13 cellular contexts compared by ENCODE assay signal in the genomic region with DNA sequence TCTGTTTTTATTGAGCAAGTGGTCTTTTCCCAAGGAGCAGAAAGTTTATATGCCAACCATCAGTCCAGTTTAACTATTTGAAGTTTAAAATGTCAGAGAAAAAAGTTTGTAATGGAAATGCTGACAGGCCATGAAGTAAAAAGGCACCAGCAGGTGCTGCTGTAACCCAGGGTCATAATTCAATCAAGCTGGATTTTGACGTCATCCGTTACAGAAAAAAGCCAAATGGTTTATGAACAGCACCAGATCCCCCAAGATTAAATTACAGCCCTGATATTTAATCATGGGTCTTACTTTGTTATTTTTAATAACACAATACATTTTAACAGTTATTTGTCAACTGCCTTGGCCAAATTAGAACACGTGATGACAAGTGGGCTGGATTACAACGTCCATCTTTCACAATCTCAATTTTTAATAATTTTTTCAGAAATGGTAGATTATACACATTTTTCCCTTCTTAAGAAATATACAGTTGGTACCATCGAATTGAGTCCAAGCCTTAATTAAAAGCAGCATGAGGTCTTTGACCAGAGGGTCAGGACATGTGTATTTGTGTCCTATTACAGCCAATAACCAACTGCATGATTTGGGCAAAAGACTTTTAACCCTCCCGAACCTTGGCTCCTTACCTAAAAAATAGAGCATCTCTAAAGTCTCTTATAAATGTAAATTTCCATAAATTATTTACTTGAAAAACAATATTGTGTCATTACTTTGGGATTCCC. TPM values are rescaled to one million over a fixed set of nuclear protein-coding genes. Genes with fewer than 3 reads are reported as not detected.
DNase-seq lines count a peak whose midpoint lies in the region; ATAC-seq and TF ChIP-seq lines count a peak whose summit lies in the region.
"Had no signal": no experiment of that assay in that cellular context is flagged by ENCODE, and none has a peak within 500 bp of the region (broad histone marks: within the 10 kb centered on the region; RNA-seq: fewer than 3 reads in every experiment).

No MANE protein-coding gene starts in this region.

- DNase-seq in DMS53 (lab: John Stamatoyannopoulos, UW) (peak; percentile 15), DMS53 treated with DMSO at 0.1 percent for 48 hours (lab: John Stamatoyannopoulos, UW; ENCODE audit: unreplicated experiment) (no peak), NCI-H748 (lab: John Stamatoyannopoulos, UW; ENCODE audit: unreplicated experiment) (peak; percentile 73), dermis blood vessel endothelial cell (peak; percentile 23), renal cortical epithelial cell (ENCODE audit: low read depth) (peak; percentile 2), AG08396 (ENCODE audit: low spot score) (no peak), OCI-LY7 (ENCODE audit: low spot score) (no peak)
- DNase-seq: amygdala; effector CD8-positive, alpha-beta T cell; NCI-H1436; retina; substantia nigra had no signal

- no peak; the same call in 1 of the 2 replicates for TF ChIP-seq CTCF in OCI-LY7 (conservative IDR thresholded peaks at IDR 0.05; ENCODE audit: low read length)

- no peak overlapping the region for H3K4me2 ChIP-seq in OCI-LY7 (ENCODE audit: low read length)

- H3K4me1 ChIP-seq in OCI-LY7 (ENCODE audit: insufficient read depth, low read length, poor library complexity, severe bottlenecking), result peaks cover 18% of the 10 kb centered on the region

- peaks cover 51% of the 10 kb centered on the region for H3K36me3 ChIP-seq in OCI-LY7 (ENCODE audit: insufficient read depth, low read length)

- H2AFZ ChIP-seq in OCI-LY7 (ENCODE audit: low read length), result no peak overlapping the region

- no peak overlapping the region for H3K27ac ChIP-seq in OCI-LY7 (ENCODE audit: low read depth, low read length, poor library complexity, severe bottlenecking)

- CTCF ChIA-PET in OCI-LY7 (lab: Charles Lee; ENCODE audit: unreplicated experiment), result no interaction called here

- no peaks in the 10 kb centered on the region for H4K20me1 ChIP-seq in OCI-LY7 (ENCODE audit: insufficient read depth, low read length)

- H3K79me2 ChIP-seq in OCI-LY7 (ENCODE audit: insufficient read depth, low read depth, low read length), result peaks cover 25% of the 10 kb centered on the region; the same call in 1 of the 2 replicates

- no TSS peak for BruUV-seq in OCI-LY7 (replicated peaks; lab: Mats Ljungman, UMichigan)

- ATAC-seq in GM19023 (IDR thresholded peaks at IDR 0.05; ENCODE audit: unreplicated experiment), result no peak

- intact Hi-C loops in OCI-LY7 (cut with micrococcal nuclease; ENCODE audit: unreplicated experiment), result loop anchor here (10.0 kb wide), 1 partner anchor 343 kb away; no protein-coding TSS in a partner anchor

- H3K4me3 ChIP-seq in OCI-LY7 (ENCODE audit: low read depth, low read length, poor library complexity, severe bottlenecking), result no peak overlapping the region

- H3K9me2 ChIP-seq in OCI-LY7 (ENCODE audit: insufficient read depth, low read length), result no peaks in the 10 kb centered on the region

- POLR2A ChIA-PET in OCI-LY7 (lab: Charles Lee), result no interaction called here

- no peaks in the 10 kb centered on the region for H3K9me3 ChIP-seq in OCI-LY7 (ENCODE audit: low read length)

RNA-seq across cellular contexts. Expression of gene TCF4, which starts 10.0 kb away (rescaled TPM):
- total RNA-seq in dermis blood vessel endothelial cell, result 474 and 759 TPM in 2 replicates
- 2.8 and 11.0 TPM in 2 replicates for total RNA-seq in renal cortical epithelial cell
- total RNA-seq in OCI-LY7 (2014; rRNA removed; shearing (Covaris generic)), result 75.9 and 93.4 TPM in 2 replicates
- total RNA-seq in OCI-LY7 (2022), result 76.0 and 97.6 TPM in 2 replicates

Comparison
In these comparisons a context has a peak if more than half of its experiments do, and no peak if none do; other contexts are left out.
1. DNase-seq: peak in DMS53 (single experiment), NCI-H748 (single experiment), dermis blood vessel endothelial cell (single experiment) and renal cortical epithelial cell (single experiment); none in DMS53 treated with DMSO at 0.1 percent for 48 hours (single experiment), AG08396 (single experiment) and OCI-LY7 (single experiment).